In the genomic region with DNA sequence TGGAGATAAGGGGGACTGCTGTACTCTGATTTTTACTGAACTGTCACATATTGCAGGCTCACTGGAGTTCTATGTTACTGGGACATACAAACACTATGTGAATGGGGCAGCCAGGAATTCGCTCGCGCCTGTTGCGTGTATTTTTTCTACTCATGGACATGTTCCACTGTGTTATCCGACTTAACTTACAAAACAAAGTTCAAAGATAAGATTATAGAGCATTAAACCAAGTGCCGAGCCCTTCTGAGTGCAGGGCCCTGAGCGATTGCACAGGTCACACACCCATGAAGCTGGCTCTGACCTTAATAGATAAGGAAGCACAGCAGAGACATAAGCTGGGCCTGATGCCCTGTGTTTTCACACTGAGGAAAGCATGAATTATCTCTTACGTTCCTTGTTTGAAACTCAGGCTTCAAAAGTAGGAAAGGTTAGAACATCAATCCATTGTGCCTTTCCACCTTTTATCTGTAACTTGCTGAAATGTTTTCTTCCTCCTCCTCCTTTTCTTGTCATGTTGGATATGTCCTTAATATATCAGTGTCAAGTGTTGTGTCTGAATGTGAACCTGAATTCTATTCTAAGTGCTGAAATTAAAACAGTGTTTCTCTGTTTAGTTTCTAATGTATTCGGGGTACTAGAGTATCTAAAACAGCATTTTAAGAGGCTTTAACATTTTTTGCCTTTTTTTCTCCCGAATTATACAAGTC, we compare ENCODE assay signal across 16 cellular contexts.
DNase-seq lines count a peak whose midpoint lies in the region; ATAC-seq, FAIRE-seq and TF ChIP-seq lines count a peak whose summit lies in the region.
"Had no signal": no experiment of that assay in that cellular context is flagged by ENCODE, and none has a peak within 500 bp of the region (broad histone marks: within the 10 kb centered on the region; RNA-seq: fewer than 3 reads in every experiment).

No MANE protein-coding gene starts in this region.

- POLR2A ChIA-PET in K562 (lab: Yijun Ruan, JAX), result no interaction called here

- no peaks in the 10 kb centered on the region for H3K79me2 ChIP-seq in K562 (ENCODE audit: control insufficient read depth, insufficient read depth, low read length)

- H3K9me1 ChIP-seq in K562 (ENCODE audit: control insufficient read depth, insufficient read depth, low read length), result no peaks in the 10 kb centered on the region

- H3K4me3 Mint-ChIP-seq in endodermal cell, result no peak overlapping the region
- H3K4me3 Mint-ChIP-seq: activated naive CD4-positive, alpha-beta T cell treated with anti-CD3 and anti-CD28 coated beads, Interleukin-2, amount 10 ng/mL, durations not matched to agents 7 days and 5 days; stimulated activated effector memory CD8-positive, alpha-beta T cell treated with anti-CD3 and anti-CD28 coated beads, Interleukin-12 subunit alpha, Interleukin-12 subunit beta, amount 100 ng/mL, for 72 hours; T-helper 1 cell treated with Interleukin-12 subunit alpha and Interleukin-12 subunit beta and Interleukin-4 antibody, amounts not matched to agents 30 μg/mL and 1 μg/mL, for 36 hours had no signal

- no peak for TF ChIP-seq POLR2A in K562 (conservative IDR thresholded peaks at IDR 0.05)

- in situ Hi-C loops in K562 (cut with MboI), result no loop called here

- H3K27ac ChIP-seq in K562 (ENCODE audit: extremely low read depth, low read depth, low read length), result no peak overlapping the region
- H3K27ac ChIP-seq in small intestine (ENCODE audit: low read depth in 1 of 2, low read length in 1 of 2), result no peak overlapping the region
- H3K27ac ChIP-seq in endodermal cell (ENCODE audit: low read depth, low read length), result no peak overlapping the region
- H3K27ac ChIP-seq: gastroesophageal sphincter had no signal

- H4K20me1 ChIP-seq in K562 (replicated peaks; ENCODE audit: control insufficient read depth, insufficient read depth, low read length), result no peaks in the 10 kb centered on the region

- no peaks in the 10 kb centered on the region for H3K36me3 ChIP-seq in K562 (ENCODE audit: control insufficient read depth, insufficient read depth, low read length)
- H3K36me3 ChIP-seq in small intestine (ENCODE audit: control insufficient read depth in 2 of 2, insufficient read depth in 2 of 2, low read length in 2 of 2), result no peaks in the 10 kb centered on the region
- H3K36me3 ChIP-seq in endodermal cell (ENCODE audit: control insufficient read depth, insufficient read depth, low read length), result no peaks in the 10 kb centered on the region
- H3K36me3 ChIP-seq: gastroesophageal sphincter had no signal

- H3K27me3 Mint-ChIP-seq in endodermal cell (ENCODE audit: insufficient read depth), result no peaks in the 10 kb centered on the region
- H3K27me3 Mint-ChIP-seq: activated naive CD4-positive, alpha-beta T cell treated with anti-CD3 and anti-CD28 coated beads, Interleukin-2, amount 10 ng/mL, durations not matched to agents 7 days and 5 days had no signal

- H3K4me3 ChIP-seq in K562, result no peak overlapping the region
- no peak overlapping the region for H3K4me3 ChIP-seq in small intestine (ENCODE audit: low read depth in 1 of 2, low read length in 2 of 2)
- no peak overlapping the region for H3K4me3 ChIP-seq in endodermal cell (ENCODE audit: low read length)
- H3K4me3 ChIP-seq: gastroesophageal sphincter had no signal

- H3K9me3 Mint-ChIP-seq in endodermal cell, result no peaks in the 10 kb centered on the region
- H3K9me3 Mint-ChIP-seq: activated naive CD4-positive, alpha-beta T cell treated with anti-CD3 and anti-CD28 coated beads, Interleukin-2, amount 10 ng/mL, durations not matched to agents 7 days and 5 days; stimulated activated effector memory CD8-positive, alpha-beta T cell treated with anti-CD3 and anti-CD28 coated beads, Interleukin-12 subunit alpha, Interleukin-12 subunit beta, amount 100 ng/mL, for 72 hours; T-helper 1 cell treated with Interleukin-12 subunit alpha and Interleukin-12 subunit beta and Interleukin-4 antibody, amounts not matched to agents 30 μg/mL and 1 μg/mL, for 36 hours had no signal

- under 1% methylated on average over 10 of the region's 10 CpGs for WGBS in K562 (ENCODE audit: insufficient coverage, low coverage, missing lambda C conversion rate)
- 20 to 59% (median 46%) methylated on average over 10 of the region's 10 CpGs for WGBS in small intestine, 3 donors
- WGBS in endodermal cell (ENCODE audit: insufficient coverage in 1 of 2, insufficient read length in 1 of 2), 2 experiments, result 93 to 94% methylated on average over 9 to 10 of the region's 10 CpGs

- H3K27me3 ChIP-seq in K562 (ENCODE audit: control insufficient read depth in 2 of 2, insufficient read depth in 2 of 2, low read length in 2 of 2), result no peaks in the 10 kb centered on the region
- H3K27me3 ChIP-seq in small intestine (ENCODE audit: control insufficient read depth in 2 of 2, insufficient read depth in 2 of 2, low read length in 2 of 2), result no peaks in the 10 kb centered on the region
- no peaks in the 10 kb centered on the region for H3K27me3 ChIP-seq in endodermal cell (ENCODE audit: control insufficient read depth, insufficient read depth, low read length, poor library complexity, severe bottlenecking)
- H3K27me3 ChIP-seq: gastroesophageal sphincter had no signal

- FAIRE-seq in K562 (lab: Jason Lieb, UNC), result no peak
- no peak for FAIRE-seq in small intestine (lab: Jason Lieb, UNC)
- FAIRE-seq: kidney had no signal

- DNase-seq in NCI-H226 (peak; percentile 37), K562 (ENCODE audit: extremely low read depth in 1 of 4, low spot score in 3 of 4) (peak in 3 of 4 experiments; percentile 10 to 46 (median 17)), iris pigment epithelial cell (ENCODE audit: low read depth) (peak; percentile 2), small intestine (peak; percentile 89), endodermal cell (no peak)
- DNase-seq: activated naive CD4-positive, alpha-beta T cell treated with anti-CD3 and anti-CD28 coated beads, Interleukin-2, amount 10 ng/mL, durations not matched to agents 7 days and 5 days; caudate nucleus; GOT3; kidney; NCI-H187 treated with DMSO at 0.1 percent for 48 hours; NCI-H524 treated with DMSO at 0.1 percent for 48 hours had no signal

- H3K36me3 Mint-ChIP-seq in endodermal cell (ENCODE audit: low read depth), result no peaks in the 10 kb centered on the region
- H3K36me3 Mint-ChIP-seq: activated naive CD4-positive, alpha-beta T cell treated with anti-CD3 and anti-CD28 coated beads, Interleukin-2, amount 10 ng/mL, durations not matched to agents 7 days and 5 days; stimulated activated effector memory CD8-positive, alpha-beta T cell treated with anti-CD3 and anti-CD28 coated beads, Interleukin-12 subunit alpha, Interleukin-12 subunit beta, amount 100 ng/mL, for 72 hours had no signal

- TF ChIP-seq RAD21 in K562 (CRISPR knock-in tag; conservative IDR thresholded peaks at IDR 0.05 in 1 of 2, IDR thresholded peaks at IDR 0.05 in 1 of 2), result no peak

- H3K27ac Mint-ChIP-seq in endodermal cell, result no peak overlapping the region
- H3K27ac Mint-ChIP-seq: activated naive CD4-positive, alpha-beta T cell treated with anti-CD3 and anti-CD28 coated beads, Interleukin-2, amount 10 ng/mL, durations not matched to agents 7 days and 5 days; stimulated activated effector memory CD8-positive, alpha-beta T cell treated with anti-CD3 and anti-CD28 coated beads, Interleukin-12 subunit alpha, Interleukin-12 subunit beta, amount 100 ng/mL, for 72 hours; T-helper 1 cell treated with Interleukin-12 subunit alpha and Interleukin-12 subunit beta and Interleukin-4 antibody, amounts not matched to agents 30 μg/mL and 1 μg/mL, for 36 hours had no signal

- no TSS peak for BruUV-seq in K562 (replicated peaks; lab: Mats Ljungman, UMichigan)

- TF ChIP-seq CTCF in K562 (IDR thresholded peaks at IDR 0.05 in 2 of 3, conservative IDR thresholded peaks at IDR 0.05 in 1 of 3; ENCODE audit: insufficient read depth in 2 of 3, low read depth in 1 of 3, low read length in 3 of 3) (no peak), endodermal cell (conservative IDR thresholded peaks at IDR 0.05) (no peak)

- H2AFZ ChIP-seq in K562 (ENCODE audit: low read depth, low read length), result no peak overlapping the region

- CTCF ChIA-PET in K562 (lab: Yijun Ruan, JAX; ENCODE audit: low intra/inter-chr PET ratio), result no interaction called here

- intact Hi-C loops in K562 (cut with micrococcal nuclease), result no loop called here

- TF ChIP-seq EP300 in K562 (IDR thresholded peaks at IDR 0.05; ENCODE audit: low read length), result no peak

- H3K9ac ChIP-seq in K562 (ENCODE audit: insufficient read depth in 1 of 2, low read depth in 2 of 2, low read length in 2 of 2) (no peak overlapping the region), endodermal cell (ENCODE audit: extremely low read depth, low read length, poor library complexity, severe bottlenecking) (no peak overlapping the region)

- H3K4me1 ChIP-seq in K562 (replicated peaks in 1 of 2; ENCODE audit: control insufficient read depth in 2 of 2, insufficient read depth in 2 of 2, low read length in 2 of 2) (peaks cover 0 to 6% of the 10 kb centered on the region in 2 experiments; a peak in 2 of 5 replicates), small intestine (ENCODE audit: control insufficient read depth in 2 of 2, insufficient read depth in 1 of 2, low read depth in 1 of 2, low read length in 1 of 2) (no peaks in the 10 kb centered on the region), endodermal cell (ENCODE audit: control insufficient read depth, insufficient read depth, low read length) (peaks cover 9% of the 10 kb centered on the region)

- H3K9me3 ChIP-seq in K562 (replicated peaks; ENCODE audit: control insufficient read depth, insufficient read depth, low read depth, low read length), result no peaks in the 10 kb centered on the region
- H3K9me3 ChIP-seq in small intestine (ENCODE audit: control insufficient read depth, low read depth), result no peaks in the 10 kb centered on the region
- H3K9me3 ChIP-seq in endodermal cell (ENCODE audit: control insufficient read depth, low read length), result no peaks in the 10 kb centered on the region
- H3K9me3 ChIP-seq: gastroesophageal sphincter had no signal

- peak; percentile 72; the same call in 2 of the 3 replicates for ATAC-seq in K562
- no peak for ATAC-seq in GM19351 (IDR thresholded peaks at IDR 0.05; ENCODE audit: unreplicated experiment)
- ATAC-seq in GM18520 (IDR thresholded peaks at IDR 0.05; ENCODE audit: unreplicated experiment), result no peak
- ATAC-seq: gastroesophageal sphincter had no signal

- H3K4me2 ChIP-seq in K562 (ENCODE audit: insufficient read depth, low read length), result no peak overlapping the region

- H3K4me1 Mint-ChIP-seq in endodermal cell, result peaks cover 12% of the 10 kb centered on the region
- H3K4me1 Mint-ChIP-seq: activated naive CD4-positive, alpha-beta T cell treated with anti-CD3 and anti-CD28 coated beads, Interleukin-2, amount 10 ng/mL, durations not matched to agents 7 days and 5 days; stimulated activated effector memory CD8-positive, alpha-beta T cell treated with anti-CD3 and anti-CD28 coated beads, Interleukin-12 subunit alpha, Interleukin-12 subunit beta, amount 100 ng/mL, for 72 hours had no signal

TF ChIP-seq in K562, 482 proteins besides CTCF, POLR2A, EP300 and RAD21 (continues in another document):
- TF ChIP-seq CBFA2T3 (IDR thresholded peaks at IDR 0.05), result peak; percentile 75
- no peak for TF ChIP-seq MAFF (IDR thresholded peaks at IDR 0.05; ENCODE audit: low read length)
- TF ChIP-seq STAT5A (IDR thresholded peaks at IDR 0.05; ENCODE audit: borderline replicate concordance, low read length), result peak; percentile 27; the same call in 1 of the 2 replicates
- peak; percentile 73 for TF ChIP-seq TEAD4 (IDR thresholded peaks at IDR 0.05; ENCODE audit: low read length)
- no peak for TF ChIP-seq TEAD4 (CRISPR knock-in tag; IDR thresholded peaks at IDR 0.05; ENCODE audit: borderline replicate concordance)
